8 cellular contexts compared by ENCODE assay signal in genomic region chr3:158801200-158801599, GRCh38. TPM values are rescaled to one million over a fixed set of nuclear protein-coding genes. Genes with fewer than 3 reads are reported as not detected.
A peak's percentile ranks its signal among the peaks of the same experiment; 100 is the strongest.
DNase-seq lines count a peak whose midpoint lies in the region; ATAC-seq lines count a peak whose summit lies in the region.

No MANE protein-coding gene starts in this region.

- peak overlapping the region; percentile 90 for H3K4me2 ChIP-seq in skeletal muscle satellite cell (ENCODE audit: low read length)

- peak; percentile 14 for ATAC-seq in Right ventricle myocardium superior (ENCODE audit: poor library complexity)
- no peak for ATAC-seq in Right ventricle myocardium inferior

- H3K27me3 ChIP-seq in iPS-18a (ENCODE audit: control insufficient read depth, insufficient read depth, low read length) (peaks cover 43% of the 10 kb centered on the region), skeletal muscle satellite cell (ENCODE audit: control insufficient read depth, insufficient read depth, low read length) (no peaks in the 10 kb centered on the region)

- H3K36me3 ChIP-seq in iPS-18a (ENCODE audit: control insufficient read depth, low read depth, low read length) (no peaks in the 10 kb centered on the region), skeletal muscle satellite cell (ENCODE audit: insufficient read depth, low read length) (peaks cover 12% of the 10 kb centered on the region)

- peaks cover 6% of the 10 kb centered on the region for H3K4me1 ChIP-seq in iPS-18a (ENCODE audit: control insufficient read depth, low read depth, low read length)
- peaks cover 34% of the 10 kb centered on the region for H3K4me1 ChIP-seq in skeletal muscle satellite cell (ENCODE audit: control insufficient read depth, insufficient read depth, low read length)

- H3K27ac ChIP-seq in angular gyrus (ENCODE audit: low read depth, low read length): peak overlapping the region; percentile 81
- no peak overlapping the region for H3K27ac ChIP-seq in iPS-18a (ENCODE audit: low read length)

- DNase-seq in Right ventricle myocardium superior: no peak
- DNase-seq in Right ventricle myocardium inferior (ENCODE audit: missing footprints): no peak
- no peak for DNase-seq in NCI-H1048 (lab: John Stamatoyannopoulos, UW)
- DNase-seq in HCEC 1CT: no peak
- DNase-seq in NCI-H524 treated with DMSO at 0.1 percent for 48 hours (lab: John Stamatoyannopoulos, UW): no peak

- H3K4me3 ChIP-seq in iPS-18a (ENCODE audit: low read length) (peak overlapping the region; percentile 78), skeletal muscle satellite cell (ENCODE audit: low read length) (peak overlapping the region; percentile 83)

- H3K9ac ChIP-seq in iPS-18a (ENCODE audit: low read length): peak overlapping the region; percentile 29
- peak overlapping the region; percentile 89 for H3K9ac ChIP-seq in skeletal muscle satellite cell (ENCODE audit: low read depth, low read length)

- H3K9me3 ChIP-seq in iPS-18a (ENCODE audit: control insufficient read depth, low read depth, low read length): no peaks in the 10 kb centered on the region
- H3K9me3 ChIP-seq in skeletal muscle satellite cell (replicated peaks; ENCODE audit: low read length): no peaks in the 10 kb centered on the region

- intact Hi-C loops in Right ventricle myocardium superior (cut with DNase I): no loop called here
- intact Hi-C loops in Right ventricle myocardium inferior (cut with DNase I): loop anchor here (5.0 kb wide), 1 partner anchor 159 kb away; the partner anchor contains the start of gene GFM1

RNA-seq across cellular contexts. Expression of gene MFSD1, which starts 0.7 kb away (rescaled TPM):
- total RNA-seq in Right ventricle myocardium superior (27.3 TPM), Right ventricle myocardium inferior (32.2 TPM)
- 92.3 and 110 TPM in 2 replicates for total RNA-seq in skeletal muscle satellite cell (2012; rRNA removed)
